ENCODE assay signal across 8 cellular contexts in the genomic region with DNA sequence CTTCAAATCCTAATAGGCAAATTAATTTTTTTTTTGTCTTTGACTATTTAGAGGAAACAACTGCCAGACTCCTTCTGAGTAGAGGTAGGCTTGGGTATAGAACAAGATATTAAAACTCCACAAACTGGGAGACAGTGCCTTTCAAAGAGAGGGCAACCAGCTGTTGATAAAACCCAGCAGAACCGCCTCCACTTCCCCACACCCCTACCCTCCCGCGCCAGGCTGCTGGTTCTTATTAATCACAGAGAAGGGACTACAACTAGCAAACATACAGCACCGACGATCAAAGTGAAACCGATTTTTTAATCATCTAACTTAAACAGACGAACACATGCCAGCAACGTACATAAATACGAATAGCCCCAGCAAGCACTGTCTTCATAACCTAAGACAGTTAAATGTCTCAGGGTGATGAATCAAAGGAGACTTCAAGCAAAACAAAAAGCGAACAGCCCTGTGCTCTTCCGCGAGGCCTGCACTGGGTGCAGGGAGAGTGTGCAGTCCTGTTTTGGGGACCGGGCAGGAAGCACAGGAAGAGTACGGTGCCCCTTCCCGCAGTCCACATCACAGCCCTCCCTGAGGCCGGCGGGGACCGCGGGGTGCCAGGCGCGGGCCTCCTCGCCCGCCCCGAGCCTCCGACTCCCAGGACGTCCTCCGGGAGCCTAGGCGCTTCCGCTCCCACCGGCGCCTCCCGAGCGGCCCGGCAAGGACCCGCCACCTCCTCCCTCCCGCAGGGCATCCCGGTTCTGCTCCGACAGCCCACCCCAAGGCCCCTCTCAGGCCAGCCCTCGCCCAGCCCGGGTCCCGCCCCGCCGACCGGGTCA.
DNase-seq lines count a peak whose midpoint lies in the region; ATAC-seq and TF ChIP-seq lines count a peak whose summit lies in the region.

No MANE protein-coding gene starts in this region.

- no peaks in the 10 kb centered on the region for H3K36me3 Mint-ChIP-seq in natural killer cell

- no peaks in the 10 kb centered on the region for H3K36me3 ChIP-seq in thymus (ENCODE audit: control insufficient read depth, insufficient read depth)

- H3K4me1 Mint-ChIP-seq in natural killer cell = peaks cover 19 to 20% of the 10 kb centered on the region in 2 donors

- peaks cover 4% of the 10 kb centered on the region for H3K4me1 ChIP-seq in thymus (ENCODE audit: control insufficient read depth, insufficient read depth, low read length)

- H3K27ac ChIP-seq in thymus (ENCODE audit: low read depth) = peak overlapping the region; percentile 89

- no peak for TF ChIP-seq CTCF in natural killer cell (IDR thresholded peaks at IDR 0.05)

- under 1% methylated on average over 44 of the region's 44 CpGs for WGBS in thymus

- intact Hi-C loops in natural killer cell (cut with micrococcal nuclease) = no loop called here

- no peaks in the 10 kb centered on the region for H3K9me3 ChIP-seq in thymus (ENCODE audit: control insufficient read depth)

- peak overlapping the region; percentile 67 to 85 for H3K27ac Mint-ChIP-seq in natural killer cell

- peak overlapping the region; percentile 69 for H3K4me3 ChIP-seq in thymus (ENCODE audit: low read length)

- peaks cover 7% of the 10 kb centered on the region for H3K27me3 ChIP-seq in thymus (ENCODE audit: control insufficient read depth, insufficient read depth)

- peak overlapping the region; percentile 94 for H3K4me3 Mint-ChIP-seq in natural killer cell

- DNase-seq in NCI-H82 (lab: John Stamatoyannopoulos, UW) (peak; percentile 63), NCI-H82 treated with DMSO at 0.1 percent for 48 hours (lab: John Stamatoyannopoulos, UW; ENCODE audit: unreplicated experiment) (no peak), NCI-H345 treated with DMSO at 0.1 percent for 48 hours (lab: John Stamatoyannopoulos, UW; ENCODE audit: unreplicated experiment) (peak; percentile 16), fibroblast of gingiva (ENCODE audit: low read depth) (peak; percentile 66), natural killer cell (no peak)
- DNase-seq in activated T-cell treated with anti-CD3 and anti-CD28 coated beads, Interleukin-2, amount 50 U/mL, for 48 hours = peak; percentile 67 to 68

- H3K27me3 Mint-ChIP-seq in natural killer cell (ENCODE audit: low read depth in 2 of 2) = peaks cover 6 to 10% of the 10 kb centered on the region in 2 donors

- ATAC-seq in HG02763 (IDR thresholded peaks at IDR 0.05; ENCODE audit: unreplicated experiment) = peak; percentile 16
- ATAC-seq in natural killer cell = peak; percentile 43 to 52 (median 48)

- no peaks in the 10 kb centered on the region for H3K9me3 Mint-ChIP-seq in natural killer cell

Comparison
In these comparisons a context has a peak if more than half of its experiments do, and no peak if none do; other contexts are left out.
1. DNase-seq: peak in NCI-H82 (single experiment), NCI-H345 treated with DMSO at 0.1 percent for 48 hours (single experiment), activated T-cell treated with anti-CD3 and anti-CD28 coated beads, Interleukin-2, amount 50 U/mL, for 48 hours (2 of 2) and fibroblast of gingiva (single experiment); none in NCI-H82 treated with DMSO at 0.1 percent for 48 hours (single experiment) and natural killer cell (single experiment).